4 cellular contexts compared by ENCODE assay signal in the genomic region with DNA sequence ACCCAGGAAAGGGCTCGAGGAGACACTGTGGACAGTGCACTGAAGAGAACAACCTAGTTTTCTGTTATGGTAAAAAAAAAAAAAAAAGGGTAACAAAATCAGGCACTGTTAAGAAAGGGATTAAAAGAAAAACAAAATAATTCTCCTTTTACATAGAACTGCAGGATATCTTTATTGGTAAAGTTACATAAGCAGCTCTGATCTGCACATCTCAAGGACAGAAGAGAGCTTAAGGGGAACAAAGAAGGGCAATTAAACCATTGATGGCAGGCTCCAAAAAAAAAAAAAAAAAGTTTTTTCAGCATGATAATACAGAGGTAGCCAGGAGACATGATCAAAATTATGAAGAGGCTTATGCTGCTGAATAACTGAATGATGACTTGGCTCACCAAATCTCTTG.
"Had no signal": no experiment of that assay in that cellular context is flagged by ENCODE, and none has a peak within 500 bp of the region (broad histone marks: within the 10 kb centered on the region; RNA-seq: fewer than 3 reads in every experiment).

No MANE protein-coding gene starts in this region.

- H3K9me3 Mint-ChIP-seq: GM23338 had no signal

- H3K4me2 ChIP-seq: GM23338 had no signal

- H3K4me3 Mint-ChIP-seq: GM23338 had no signal

- H2AFZ ChIP-seq: GM23338 had no signal

- DNase-seq: H7, HCEC 1CT, IMR-90 had no signal

- H3K27ac Mint-ChIP-seq: GM23338 had no signal

- H3K4me3 ChIP-seq: GM23338 had no signal
